In the genomic region with DNA sequence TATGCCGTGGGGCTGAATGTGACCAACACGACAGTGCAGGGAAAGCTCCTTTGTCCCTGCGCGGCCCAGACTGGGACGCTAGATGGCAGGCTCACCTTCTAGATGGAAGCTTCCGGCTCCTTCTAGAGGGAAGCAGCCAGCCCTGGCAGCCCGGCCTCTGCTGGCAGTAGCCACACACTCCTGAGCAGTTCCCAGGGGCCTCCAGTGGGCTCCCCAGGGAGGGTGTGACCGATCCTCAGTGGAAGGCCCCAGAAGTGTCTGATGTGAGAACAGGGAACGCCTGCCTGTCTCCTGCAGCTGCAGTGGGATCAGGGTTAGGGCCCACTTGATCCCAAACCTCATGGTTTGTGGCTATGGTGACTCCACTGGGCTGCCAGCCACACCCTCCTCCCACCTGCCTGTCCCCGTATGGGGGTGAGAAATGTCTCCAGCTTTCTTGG, we compare ENCODE assay signal across 1 cellular context.
TF ChIP-seq lines count a peak whose summit lies in the region.

No MANE protein-coding gene starts in this region.

TF ChIP-seq in WTC11, 78 proteins besides CTCF, POLR2A, EP300 and RAD21 (continued from another document):
- TF ChIP-seq ZNF281 (CRISPR knock-in tag; IDR thresholded peaks at IDR 0.05) (no peak), MLX (CRISPR knock-in tag; IDR thresholded peaks at IDR 0.05) (no peak), CBFB (CRISPR knock-in tag; IDR thresholded peaks at IDR 0.05; ENCODE audit: low read depth) (no peak), ZNF416 (CRISPR knock-in tag; IDR thresholded peaks at IDR 0.05) (no peak), EMX1 (CRISPR knock-in tag; IDR thresholded peaks at IDR 0.05) (no peak)
